1 cellular context compared by ENCODE assay signal in the genomic region with DNA sequence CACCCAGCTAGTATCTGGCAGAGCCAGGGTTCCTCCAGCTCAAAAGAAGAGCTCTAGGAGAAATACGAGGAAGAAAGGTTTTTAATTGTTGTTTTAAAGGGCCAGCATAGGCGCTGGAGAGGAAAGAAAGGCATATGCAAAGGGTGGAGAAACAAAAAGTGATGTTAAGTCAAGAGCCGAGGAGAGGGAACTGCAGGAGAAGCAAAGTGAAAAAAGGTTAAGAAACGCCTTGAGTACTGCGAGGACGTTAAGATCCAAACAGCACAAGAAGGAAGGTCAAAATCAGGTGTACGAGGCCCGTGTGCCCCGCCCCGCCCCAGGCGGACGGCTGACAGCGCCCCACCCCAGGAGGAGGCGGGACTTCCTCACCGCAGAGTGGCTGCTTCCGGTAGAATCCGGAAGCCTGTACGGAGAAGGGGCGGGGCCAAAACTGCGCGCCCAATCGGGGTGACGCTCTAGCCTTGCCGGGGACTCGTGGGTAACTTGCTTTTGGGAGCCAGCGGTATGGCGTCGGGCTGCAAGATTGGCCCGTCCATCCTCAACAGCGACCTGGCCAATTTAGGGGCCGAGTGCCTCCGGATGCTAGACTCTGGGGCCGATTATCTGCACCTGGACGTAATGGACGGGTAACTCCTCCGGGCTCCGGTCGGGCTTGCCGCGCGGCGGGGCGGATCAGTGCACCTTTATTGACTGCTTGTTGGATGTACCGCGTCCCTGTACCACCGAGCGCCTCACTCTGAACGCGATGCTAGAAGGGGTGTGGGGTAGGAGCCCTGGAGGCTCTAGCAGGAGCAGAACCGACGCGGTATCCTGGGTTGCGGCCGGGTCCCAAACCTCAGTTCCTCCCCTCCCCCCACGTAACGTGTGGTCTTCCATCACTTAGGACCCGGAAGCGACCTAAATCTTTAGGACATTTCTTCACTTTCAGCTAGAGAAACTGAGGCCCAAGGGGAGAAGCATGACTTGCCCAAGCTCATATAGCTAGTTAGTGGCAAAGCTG.
TF ChIP-seq lines count a peak whose summit lies in the region.

A gene (plus strand): TSS at position 481 of the 1,000 bp plus-strand sequence. CDS start 24 bp downstream, at position 505.

TF ChIP-seq in GM12878, 131 proteins besides CTCF, POLR2A, EP300 and RAD21 (continued from another document and continues in another):
- TF ChIP-seq, protein P1, sequence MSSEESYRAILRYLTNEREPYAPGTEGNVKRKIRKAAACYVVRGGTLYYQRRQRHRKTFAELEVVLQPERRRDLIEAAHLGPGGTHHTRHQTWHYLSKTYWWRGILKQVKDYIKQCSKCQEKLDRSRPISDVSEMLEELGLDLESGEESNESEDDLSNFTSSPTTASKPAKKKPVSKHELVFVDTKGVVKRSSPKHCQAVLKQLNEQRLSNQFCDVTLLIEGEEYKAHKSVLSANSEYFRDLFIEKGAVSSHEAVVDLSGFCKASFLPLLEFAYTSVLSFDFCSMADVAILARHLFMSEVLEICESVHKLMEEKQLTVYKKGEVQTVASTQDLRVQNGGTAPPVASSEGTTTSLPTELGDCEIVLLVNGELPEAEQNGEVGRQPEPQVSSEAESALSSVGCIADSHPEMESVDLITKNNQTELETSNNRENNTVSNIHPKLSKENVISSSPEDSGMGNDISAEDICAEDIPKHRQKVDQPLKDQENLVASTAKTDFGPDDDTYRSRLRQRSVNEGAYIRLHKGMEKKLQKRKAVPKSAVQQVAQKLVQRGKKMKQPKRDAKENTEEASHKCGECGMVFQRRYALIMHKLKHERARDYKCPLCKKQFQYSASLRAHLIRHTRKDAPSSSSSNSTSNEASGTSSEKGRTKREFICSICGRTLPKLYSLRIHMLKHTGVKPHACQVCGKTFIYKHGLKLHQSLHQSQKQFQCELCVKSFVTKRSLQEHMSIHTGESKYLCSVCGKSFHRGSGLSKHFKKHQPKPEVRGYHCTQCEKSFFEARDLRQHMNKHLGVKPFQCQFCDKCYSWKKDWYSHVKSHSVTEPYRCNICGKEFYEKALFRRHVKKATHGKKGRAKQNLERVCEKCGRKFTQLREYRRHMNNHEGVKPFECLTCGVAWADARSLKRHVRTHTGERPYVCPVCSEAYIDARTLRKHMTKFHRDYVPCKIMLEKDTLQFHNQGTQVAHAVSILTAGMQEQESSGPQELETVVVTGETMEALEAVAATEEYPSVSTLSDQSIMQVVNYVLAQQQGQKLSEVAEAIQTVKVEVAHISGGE (CRISPR knock-in tag; IDR thresholded peaks at IDR 0.05): no peak
- peak; percentile 47; the same call in 1 of the 3 replicates for TF ChIP-seq POU2F2 (IDR thresholded peaks at IDR 0.05; ENCODE audit: borderline replicate concordance, low read depth, low read length)
- no peak for TF ChIP-seq EZH2 (IDR thresholded peaks at IDR 0.05; ENCODE audit: borderline replicate concordance, control insufficient read depth, low read depth, low read length)
- TF ChIP-seq, protein P2, sequence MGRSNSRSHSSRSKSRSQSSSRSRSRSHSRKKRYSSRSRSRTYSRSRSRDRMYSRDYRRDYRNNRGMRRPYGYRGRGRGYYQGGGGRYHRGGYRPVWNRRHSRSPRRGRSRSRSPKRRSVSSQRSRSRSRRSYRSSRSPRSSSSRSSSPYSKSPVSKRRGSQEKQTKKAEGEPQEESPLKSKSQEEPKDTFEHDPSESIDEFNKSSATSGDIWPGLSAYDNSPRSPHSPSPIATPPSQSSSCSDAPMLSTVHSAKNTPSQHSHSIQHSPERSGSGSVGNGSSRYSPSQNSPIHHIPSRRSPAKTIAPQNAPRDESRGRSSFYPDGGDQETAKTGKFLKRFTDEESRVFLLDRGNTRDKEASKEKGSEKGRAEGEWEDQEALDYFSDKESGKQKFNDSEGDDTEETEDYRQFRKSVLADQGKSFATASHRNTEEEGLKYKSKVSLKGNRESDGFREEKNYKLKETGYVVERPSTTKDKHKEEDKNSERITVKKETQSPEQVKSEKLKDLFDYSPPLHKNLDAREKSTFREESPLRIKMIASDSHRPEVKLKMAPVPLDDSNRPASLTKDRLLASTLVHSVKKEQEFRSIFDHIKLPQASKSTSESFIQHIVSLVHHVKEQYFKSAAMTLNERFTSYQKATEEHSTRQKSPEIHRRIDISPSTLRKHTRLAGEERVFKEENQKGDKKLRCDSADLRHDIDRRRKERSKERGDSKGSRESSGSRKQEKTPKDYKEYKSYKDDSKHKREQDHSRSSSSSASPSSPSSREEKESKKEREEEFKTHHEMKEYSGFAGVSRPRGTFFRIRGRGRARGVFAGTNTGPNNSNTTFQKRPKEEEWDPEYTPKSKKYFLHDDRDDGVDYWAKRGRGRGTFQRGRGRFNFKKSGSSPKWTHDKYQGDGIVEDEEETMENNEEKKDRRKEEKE (IDR thresholded peaks at IDR 0.05): no peak
- TF ChIP-seq SMC3 (IDR thresholded peaks at IDR 0.05; ENCODE audit: borderline replicate concordance, low read length): no peak
- TF ChIP-seq NFXL1 (IDR thresholded peaks at IDR 0.05; ENCODE audit: borderline replicate concordance): no peak
- TF ChIP-seq ZBED1 (IDR thresholded peaks at IDR 0.05; ENCODE audit: borderline replicate concordance): peak; percentile 27; the same call in 1 of the 2 replicates
- TF ChIP-seq NRF1 (conservative IDR thresholded peaks at IDR 0.05; ENCODE audit: low read depth, low read length): no peak
- TF ChIP-seq YBX1 (IDR thresholded peaks at IDR 0.05): no peak
- TF ChIP-seq, protein P3, sequence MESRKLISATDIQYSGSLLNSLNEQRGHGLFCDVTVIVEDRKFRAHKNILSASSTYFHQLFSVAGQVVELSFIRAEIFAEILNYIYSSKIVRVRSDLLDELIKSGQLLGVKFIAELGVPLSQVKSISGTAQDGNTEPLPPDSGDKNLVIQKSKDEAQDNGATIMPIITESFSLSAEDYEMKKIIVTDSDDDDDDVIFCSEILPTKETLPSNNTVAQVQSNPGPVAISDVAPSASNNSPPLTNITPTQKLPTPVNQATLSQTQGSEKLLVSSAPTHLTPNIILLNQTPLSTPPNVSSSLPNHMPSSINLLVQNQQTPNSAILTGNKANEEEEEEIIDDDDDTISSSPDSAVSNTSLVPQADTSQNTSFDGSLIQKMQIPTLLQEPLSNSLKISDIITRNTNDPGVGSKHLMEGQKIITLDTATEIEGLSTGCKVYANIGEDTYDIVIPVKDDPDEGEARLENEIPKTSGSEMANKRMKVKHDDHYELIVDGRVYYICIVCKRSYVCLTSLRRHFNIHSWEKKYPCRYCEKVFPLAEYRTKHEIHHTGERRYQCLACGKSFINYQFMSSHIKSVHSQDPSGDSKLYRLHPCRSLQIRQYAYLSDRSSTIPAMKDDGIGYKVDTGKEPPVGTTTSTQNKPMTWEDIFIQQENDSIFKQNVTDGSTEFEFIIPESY (IDR thresholded peaks at IDR 0.05): no peak
- TF ChIP-seq BHLHE40 (IDR thresholded peaks at IDR 0.05; ENCODE audit: borderline replicate concordance in 1 of 2, low read depth in 2 of 2, low read length in 1 of 2): peak in 1 of 2 experiments; percentile 48; a peak in 1 of 4 replicates
- peak; percentile 50; the same call in 1 of the 2 replicates for TF ChIP-seq CREM (IDR thresholded peaks at IDR 0.05; ENCODE audit: low read depth)
- TF ChIP-seq ASH2L (IDR thresholded peaks at IDR 0.05; ENCODE audit: borderline replicate concordance, low read depth): no peak; the same call in 1 of the 2 replicates
- TF ChIP-seq RCOR1 (conservative IDR thresholded peaks at IDR 0.05; ENCODE audit: low read depth, low read length): no peak
- 0 out of 2 replicates have a peak, but pooled peaks have one; percentile 27 for TF ChIP-seq TARDBP (IDR thresholded peaks at IDR 0.05; ENCODE audit: borderline replicate concordance)
- TF ChIP-seq, protein P4, sequence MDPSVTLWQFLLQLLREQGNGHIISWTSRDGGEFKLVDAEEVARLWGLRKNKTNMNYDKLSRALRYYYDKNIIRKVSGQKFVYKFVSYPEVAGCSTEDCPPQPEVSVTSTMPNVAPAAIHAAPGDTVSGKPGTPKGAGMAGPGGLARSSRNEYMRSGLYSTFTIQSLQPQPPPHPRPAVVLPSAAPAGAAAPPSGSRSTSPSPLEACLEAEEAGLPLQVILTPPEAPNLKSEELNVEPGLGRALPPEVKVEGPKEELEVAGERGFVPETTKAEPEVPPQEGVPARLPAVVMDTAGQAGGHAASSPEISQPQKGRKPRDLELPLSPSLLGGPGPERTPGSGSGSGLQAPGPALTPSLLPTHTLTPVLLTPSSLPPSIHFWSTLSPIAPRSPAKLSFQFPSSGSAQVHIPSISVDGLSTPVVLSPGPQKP (IDR thresholded peaks at IDR 0.05; ENCODE audit: low read depth, low read length): peak; percentile 58; the same call in 1 of the 2 replicates
- no peak for TF ChIP-seq TCF3 (IDR thresholded peaks at IDR 0.05; ENCODE audit: borderline replicate concordance, insufficient read depth, low read depth, low read length)
- TF ChIP-seq, protein P5, sequence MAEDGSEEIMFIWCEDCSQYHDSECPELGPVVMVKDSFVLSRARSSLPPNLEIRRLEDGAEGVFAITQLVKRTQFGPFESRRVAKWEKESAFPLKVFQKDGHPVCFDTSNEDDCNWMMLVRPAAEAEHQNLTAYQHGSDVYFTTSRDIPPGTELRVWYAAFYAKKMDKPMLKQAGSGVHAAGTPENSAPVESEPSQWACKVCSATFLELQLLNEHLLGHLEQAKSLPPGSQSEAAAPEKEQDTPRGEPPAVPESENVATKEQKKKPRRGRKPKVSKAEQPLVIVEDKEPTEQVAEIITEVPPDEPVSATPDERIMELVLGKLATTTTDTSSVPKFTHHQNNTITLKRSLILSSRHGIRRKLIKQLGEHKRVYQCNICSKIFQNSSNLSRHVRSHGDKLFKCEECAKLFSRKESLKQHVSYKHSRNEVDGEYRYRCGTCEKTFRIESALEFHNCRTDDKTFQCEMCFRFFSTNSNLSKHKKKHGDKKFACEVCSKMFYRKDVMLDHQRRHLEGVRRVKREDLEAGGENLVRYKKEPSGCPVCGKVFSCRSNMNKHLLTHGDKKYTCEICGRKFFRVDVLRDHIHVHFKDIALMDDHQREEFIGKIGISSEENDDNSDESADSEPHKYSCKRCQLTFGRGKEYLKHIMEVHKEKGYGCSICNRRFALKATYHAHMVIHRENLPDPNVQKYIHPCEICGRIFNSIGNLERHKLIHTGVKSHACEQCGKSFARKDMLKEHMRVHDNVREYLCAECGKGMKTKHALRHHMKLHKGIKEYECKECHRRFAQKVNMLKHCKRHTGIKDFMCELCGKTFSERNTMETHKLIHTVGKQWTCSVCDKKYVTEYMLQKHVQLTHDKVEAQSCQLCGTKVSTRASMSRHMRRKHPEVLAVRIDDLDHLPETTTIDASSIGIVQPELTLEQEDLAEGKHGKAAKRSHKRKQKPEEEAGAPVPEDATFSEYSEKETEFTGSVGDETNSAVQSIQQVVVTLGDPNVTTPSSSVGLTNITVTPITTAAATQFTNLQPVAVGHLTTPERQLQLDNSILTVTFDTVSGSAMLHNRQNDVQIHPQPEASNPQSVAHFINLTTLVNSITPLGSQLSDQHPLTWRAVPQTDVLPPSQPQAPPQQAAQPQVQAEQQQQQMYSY (CRISPR knock-in tag; IDR thresholded peaks at IDR 0.05): no peak
- peak; percentile 67; the same call in 1 of the 2 replicates for TF ChIP-seq TAF1 (IDR thresholded peaks at IDR 0.05; ENCODE audit: borderline replicate concordance, low read depth, low read length)
- TF ChIP-seq, protein P6, sequence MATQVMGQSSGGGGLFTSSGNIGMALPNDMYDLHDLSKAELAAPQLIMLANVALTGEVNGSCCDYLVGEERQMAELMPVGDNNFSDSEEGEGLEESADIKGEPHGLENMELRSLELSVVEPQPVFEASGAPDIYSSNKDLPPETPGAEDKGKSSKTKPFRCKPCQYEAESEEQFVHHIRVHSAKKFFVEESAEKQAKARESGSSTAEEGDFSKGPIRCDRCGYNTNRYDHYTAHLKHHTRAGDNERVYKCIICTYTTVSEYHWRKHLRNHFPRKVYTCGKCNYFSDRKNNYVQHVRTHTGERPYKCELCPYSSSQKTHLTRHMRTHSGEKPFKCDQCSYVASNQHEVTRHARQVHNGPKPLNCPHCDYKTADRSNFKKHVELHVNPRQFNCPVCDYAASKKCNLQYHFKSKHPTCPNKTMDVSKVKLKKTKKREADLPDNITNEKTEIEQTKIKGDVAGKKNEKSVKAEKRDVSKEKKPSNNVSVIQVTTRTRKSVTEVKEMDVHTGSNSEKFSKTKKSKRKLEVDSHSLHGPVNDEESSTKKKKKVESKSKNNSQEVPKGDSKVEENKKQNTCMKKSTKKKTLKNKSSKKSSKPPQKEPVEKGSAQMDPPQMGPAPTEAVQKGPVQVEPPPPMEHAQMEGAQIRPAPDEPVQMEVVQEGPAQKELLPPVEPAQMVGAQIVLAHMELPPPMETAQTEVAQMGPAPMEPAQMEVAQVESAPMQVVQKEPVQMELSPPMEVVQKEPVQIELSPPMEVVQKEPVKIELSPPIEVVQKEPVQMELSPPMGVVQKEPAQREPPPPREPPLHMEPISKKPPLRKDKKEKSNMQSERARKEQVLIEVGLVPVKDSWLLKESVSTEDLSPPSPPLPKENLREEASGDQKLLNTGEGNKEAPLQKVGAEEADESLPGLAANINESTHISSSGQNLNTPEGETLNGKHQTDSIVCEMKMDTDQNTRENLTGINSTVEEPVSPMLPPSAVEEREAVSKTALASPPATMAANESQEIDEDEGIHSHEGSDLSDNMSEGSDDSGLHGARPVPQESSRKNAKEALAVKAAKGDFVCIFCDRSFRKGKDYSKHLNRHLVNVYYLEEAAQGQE (IDR thresholded peaks at IDR 0.05; ENCODE audit: low read depth, low read length): no peak
- TF ChIP-seq HDAC2 (IDR thresholded peaks at IDR 0.05): no peak
- no peak for TF ChIP-seq MEF2B (IDR thresholded peaks at IDR 0.05; ENCODE audit: partially characterized antibody, poor library complexity, severe bottlenecking)
- peak; percentile 44 for TF ChIP-seq RELA (IDR thresholded peaks at IDR 0.05; ENCODE audit: borderline replicate concordance, partially characterized antibody)
- TF ChIP-seq, protein P7, sequence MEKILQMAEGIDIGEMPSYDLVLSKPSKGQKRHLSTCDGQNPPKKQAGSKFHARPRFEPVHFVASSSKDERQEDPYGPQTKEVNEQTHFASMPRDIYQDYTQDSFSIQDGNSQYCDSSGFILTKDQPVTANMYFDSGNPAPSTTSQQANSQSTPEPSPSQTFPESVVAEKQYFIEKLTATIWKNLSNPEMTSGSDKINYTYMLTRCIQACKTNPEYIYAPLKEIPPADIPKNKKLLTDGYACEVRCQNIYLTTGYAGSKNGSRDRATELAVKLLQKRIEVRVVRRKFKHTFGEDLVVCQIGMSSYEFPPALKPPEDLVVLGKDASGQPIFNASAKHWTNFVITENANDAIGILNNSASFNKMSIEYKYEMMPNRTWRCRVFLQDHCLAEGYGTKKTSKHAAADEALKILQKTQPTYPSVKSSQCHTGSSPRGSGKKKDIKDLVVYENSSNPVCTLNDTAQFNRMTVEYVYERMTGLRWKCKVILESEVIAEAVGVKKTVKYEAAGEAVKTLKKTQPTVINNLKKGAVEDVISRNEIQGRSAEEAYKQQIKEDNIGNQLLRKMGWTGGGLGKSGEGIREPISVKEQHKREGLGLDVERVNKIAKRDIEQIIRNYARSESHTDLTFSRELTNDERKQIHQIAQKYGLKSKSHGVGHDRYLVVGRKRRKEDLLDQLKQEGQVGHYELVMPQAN (conservative IDR thresholded peaks at IDR 0.05): peak; percentile 82; the same call in 1 of the 2 replicates
- TF ChIP-seq TBL1XR1 (IDR thresholded peaks at IDR 0.05; ENCODE audit: low read depth, low read length): no peak
- peak; percentile 87 for TF ChIP-seq YY1 (IDR thresholded peaks at IDR 0.05; ENCODE audit: low read depth, low read length)
- 0 out of 4 replicates have a peak, but pooled peaks of 1 of the 2 experiments have one; percentile 22 for TF ChIP-seq SRF (IDR thresholded peaks at IDR 0.05; ENCODE audit: low read depth in 2 of 2, low read length in 2 of 2)
- TF ChIP-seq, protein P8, sequence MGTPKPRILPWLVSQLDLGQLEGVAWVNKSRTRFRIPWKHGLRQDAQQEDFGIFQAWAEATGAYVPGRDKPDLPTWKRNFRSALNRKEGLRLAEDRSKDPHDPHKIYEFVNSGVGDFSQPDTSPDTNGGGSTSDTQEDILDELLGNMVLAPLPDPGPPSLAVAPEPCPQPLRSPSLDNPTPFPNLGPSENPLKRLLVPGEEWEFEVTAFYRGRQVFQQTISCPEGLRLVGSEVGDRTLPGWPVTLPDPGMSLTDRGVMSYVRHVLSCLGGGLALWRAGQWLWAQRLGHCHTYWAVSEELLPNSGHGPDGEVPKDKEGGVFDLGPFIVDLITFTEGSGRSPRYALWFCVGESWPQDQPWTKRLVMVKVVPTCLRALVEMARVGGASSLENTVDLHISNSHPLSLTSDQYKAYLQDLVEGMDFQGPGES (IDR thresholded peaks at IDR 0.05): no peak
